8 cellular contexts compared by ENCODE assay signal in genomic region chr13:48975101-48975925, GRCh38. TPM values are rescaled to one million over a fixed set of nuclear protein-coding genes. Genes with fewer than 3 reads are reported as not detected.
DNase-seq lines count a peak whose midpoint lies in the region; ATAC-seq and TF ChIP-seq lines count a peak whose summit lies in the region.

TSS of gene FNDC3A (plus strand) at chr13:48975912. CDS start at chr13:49006191, 30,279 bp downstream.

- peaks cover 6% of the 10 kb centered on the region for H3K36me3 Mint-ChIP-seq in progenitor cell of endocrine pancreas (ENCODE audit: insufficient read depth)

- H3K36me3 ChIP-seq in SJSA1 = peaks cover 8% of the 10 kb centered on the region

- peak within 1 kb of the TSS; percentile 98 for H3K27ac Mint-ChIP-seq in progenitor cell of endocrine pancreas

- peaks cover 7% of the 10 kb centered on the region for H3K9me3 Mint-ChIP-seq in progenitor cell of endocrine pancreas (ENCODE audit: low read depth)

- peak within 1 kb of the TSS; percentile 96 for H3K4me3 Mint-ChIP-seq in progenitor cell of endocrine pancreas (ENCODE audit: low read depth)

- DNase-seq in COLO829 (ENCODE audit: low spot score) = peak; percentile 65
- DNase-seq in HT1080 (ENCODE audit: low read depth) = peak; percentile 45
- DNase-seq in SJSA1 (ENCODE audit: low read depth in 1 of 2, low spot score in 2 of 2) = peak; percentile 51 to 68
- peak; percentile 18 for DNase-seq in amniotic stem cell (lab: John Stamatoyannopoulos, UW)
- peak; percentile 24 for DNase-seq in left cardiac atrium
- peak; percentile 57 for DNase-seq in progenitor cell of endocrine pancreas (ENCODE audit: low spot score, unreplicated experiment)

- peaks cover 17% of the 10 kb centered on the region for H3K4me1 ChIP-seq in SJSA1 (replicated peaks)

- no peaks in the 10 kb centered on the region for H3K27me3 Mint-ChIP-seq in progenitor cell of endocrine pancreas

- peak within 1 kb of the TSS; percentile 94 for H3K27ac ChIP-seq in SJSA1

- ATAC-seq in GM19351 (IDR thresholded peaks at IDR 0.05; ENCODE audit: unreplicated experiment) (peak; percentile 14), left cardiac atrium (peak; percentile 85 to 89), HG02759 (IDR thresholded peaks at IDR 0.05; ENCODE audit: unreplicated experiment) (no peak)

- no peaks in the 10 kb centered on the region for H3K9me3 ChIP-seq in SJSA1 (replicated peaks)

- peak; percentile 24 for TF ChIP-seq CTCF in progenitor cell of endocrine pancreas (IDR thresholded peaks at IDR 0.05; ENCODE audit: unreplicated experiment)

- intact Hi-C loops in left cardiac atrium (cut with DNase I) = loop anchor here in 1 of 2 donors (5.0 to 10.0 kb wide), 3 partner anchors 119 to 469 kb away; partner anchors contain the start of genes CAB39L and SETDB2

- H3K4me1 Mint-ChIP-seq in progenitor cell of endocrine pancreas (ENCODE audit: low read depth) = peaks cover 29% of the 10 kb centered on the region

- H3K27me3 ChIP-seq in SJSA1 (replicated peaks) = no peaks in the 10 kb centered on the region

- peak within 1 kb of the TSS; percentile 97 for H3K4me3 ChIP-seq in SJSA1

RNA-seq across cellular contexts. Expression of gene FNDC3A, which starts in this region (rescaled TPM):
- 20.3 and 23.7 TPM in 2 replicates for total RNA-seq in HT1080 (2014; rRNA removed; shearing (Covaris generic))
- 20.7 and 29.8 TPM in 2 replicates for polyA plus RNA-seq in HT1080 (2015; cell fraction: cytosol; rRNA removed)
- 60.0 and 64.0 TPM in 2 replicates for polyA plus RNA-seq in HT1080 (2015; cell fraction: nucleus; rRNA removed)
- 24.3 and 51.3 TPM in 2 replicates for total RNA-seq in SJSA1 (2014; rRNA removed; shearing (Covaris generic))
- 10 to 100 TPM; 22.0 to 35.8 TPM for total RNA-seq in left cardiac atrium
- 111 and 116 TPM in 2 replicates for total RNA-seq in progenitor cell of endocrine pancreas
